In the genomic region with DNA sequence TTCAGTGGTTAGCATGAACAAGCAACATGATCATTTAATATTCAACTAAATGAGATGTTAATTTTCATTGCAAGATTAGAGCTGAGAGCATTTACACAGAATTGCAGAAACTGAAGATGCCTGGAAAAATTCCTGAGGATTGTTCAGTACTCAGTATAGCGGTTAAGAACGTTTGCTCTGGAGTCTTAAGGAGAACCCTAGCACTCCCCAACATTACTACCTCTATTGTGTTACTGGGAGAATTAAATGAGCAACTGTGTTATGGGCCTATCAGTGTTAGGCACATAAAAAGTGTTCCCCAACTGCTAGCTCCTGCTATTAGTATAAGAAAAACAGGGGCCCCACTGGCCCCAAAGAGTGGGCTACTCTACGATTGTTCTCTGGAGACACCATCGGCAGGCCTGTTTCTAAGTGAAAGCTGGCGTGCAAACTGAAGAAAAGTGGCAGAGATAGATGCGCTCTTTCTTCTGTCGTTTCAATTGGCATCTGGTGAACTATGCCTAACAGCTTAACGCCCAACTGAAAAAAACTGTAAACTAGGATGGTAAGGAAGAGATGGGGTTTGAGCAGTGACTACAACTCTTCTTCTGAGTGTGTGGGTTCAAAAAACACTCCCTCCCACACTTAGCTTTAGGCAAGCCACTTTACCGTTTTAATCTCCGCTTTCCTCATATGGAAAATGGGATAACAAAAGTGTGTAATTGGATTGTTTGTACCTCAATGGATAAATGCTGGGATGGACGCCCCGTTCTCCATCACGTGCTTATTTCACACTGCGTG, we compare ENCODE assay signal across 8 cellular contexts. TPM values are rescaled to one million over a fixed set of nuclear protein-coding genes. Genes with fewer than 3 reads are reported as not detected.
A peak's percentile ranks its signal among the peaks of the same experiment; 100 is the strongest.
DNase-seq lines count a peak whose midpoint lies in the region; ATAC-seq and TF ChIP-seq lines count a peak whose summit lies in the region.

No MANE protein-coding gene starts in this region.

- H3K4me3 ChIP-seq in BLaER1 (peak overlapping the region; percentile 80), NB4 (ENCODE audit: low read depth, low read length) (peak overlapping the region; percentile 76)

- peak overlapping the region; percentile 79 for H3K27ac Mint-ChIP-seq in dendritic cell treated with granulocyte-macrophage colony-stimulating factor and Interleukin-4, amounts not matched to agents 40 ng/mL and 50 ng/mL, for 4 days
- H3K27ac Mint-ChIP-seq in natural killer cell treated with Interleukin-12 subunit alpha and Interleukin-12 subunit beta and Interleukin-15 and Interleukin-18, amount 100 ng/mL, for 72 hours, result peak overlapping the region; percentile 63 to 81

- peak overlapping the region; percentile 95 for H3K4me2 ChIP-seq in BLaER1

- DNase-seq in NB4 (ENCODE audit: low read depth) (no peak), NCI-H526 treated with DMSO at 0.1 percent for 48 hours (lab: John Stamatoyannopoulos, UW) (no peak)
- DNase-seq in natural killer cell treated with Interleukin-12 subunit alpha and Interleukin-12 subunit beta and Interleukin-15 and Interleukin-18, amount 100 ng/mL, for 72 hours (ENCODE audit: low spot score), result no peak
- no peak for DNase-seq in central memory CD4-positive, alpha-beta T cell

- peak overlapping the region; percentile 84 for H3K9ac ChIP-seq in BLaER1

- peaks cover 28% of the 10 kb centered on the region; the same call in 1 of the 2 replicates for H4K20me1 ChIP-seq in BLaER1

- H3K36me3 ChIP-seq in BLaER1, result 0 out of 2 replicates have a peak, but pooled peaks cover 3% of the 10 kb centered on the region

- H3K27ac ChIP-seq in BLaER1, result peak overlapping the region; percentile 78; the same call in 1 of the 2 replicates

- no peaks in the 10 kb centered on the region for H3K9me3 Mint-ChIP-seq in dendritic cell treated with granulocyte-macrophage colony-stimulating factor and Interleukin-4, amounts not matched to agents 40 ng/mL and 50 ng/mL, for 4 days
- H3K9me3 Mint-ChIP-seq in natural killer cell treated with Interleukin-12 subunit alpha and Interleukin-12 subunit beta and Interleukin-15 and Interleukin-18, amount 100 ng/mL, for 72 hours, result no peaks in the 10 kb centered on the region

- H3K27me3 Mint-ChIP-seq in dendritic cell treated with granulocyte-macrophage colony-stimulating factor and Interleukin-4, amounts not matched to agents 40 ng/mL and 50 ng/mL, for 4 days, result peaks cover 6% of the 10 kb centered on the region
- H3K27me3 Mint-ChIP-seq in natural killer cell treated with Interleukin-12 subunit alpha and Interleukin-12 subunit beta and Interleukin-15 and Interleukin-18, amount 100 ng/mL, for 72 hours, result peaks cover 2 to 6% of the 10 kb centered on the region in 2 donors

- peaks cover 60% of the 10 kb centered on the region for H3K4me1 Mint-ChIP-seq in dendritic cell treated with granulocyte-macrophage colony-stimulating factor and Interleukin-4, amounts not matched to agents 40 ng/mL and 50 ng/mL, for 4 days (ENCODE audit: low read depth)
- peaks cover 32 to 39% of the 10 kb centered on the region in 2 donors for H3K4me1 Mint-ChIP-seq in natural killer cell treated with Interleukin-12 subunit alpha and Interleukin-12 subunit beta and Interleukin-15 and Interleukin-18, amount 100 ng/mL, for 72 hours (ENCODE audit: low read depth in 2 of 2)

- H3K4me1 ChIP-seq in BLaER1, result peaks cover 44% of the 10 kb centered on the region

- H3K36me3 Mint-ChIP-seq in dendritic cell treated with granulocyte-macrophage colony-stimulating factor and Interleukin-4, amounts not matched to agents 40 ng/mL and 50 ng/mL, for 4 days (ENCODE audit: low read depth), result peaks cover 24% of the 10 kb centered on the region
- no peaks in the 10 kb centered on the region for H3K36me3 Mint-ChIP-seq in natural killer cell treated with Interleukin-12 subunit alpha and Interleukin-12 subunit beta and Interleukin-15 and Interleukin-18, amount 100 ng/mL, for 72 hours

- H3K27me3 ChIP-seq in BLaER1, result no peaks in the 10 kb centered on the region; the same call in 1 of the 2 replicates

- intact Hi-C loops in dendritic cell treated with granulocyte-macrophage colony-stimulating factor and Interleukin-4, amounts not matched to agents 40 ng/mL and 50 ng/mL, for 4 days (cut with micrococcal nuclease), result loop anchor here (5.0 kb wide), 1 partner anchor 41 kb away; no protein-coding TSS in a partner anchor

- no peak for TF ChIP-seq POLR2A in NB4 (IDR thresholded peaks at IDR 0.05; ENCODE audit: extremely low read depth, insufficient read length)

- no peak for TF ChIP-seq CTCF in NB4 (IDR thresholded peaks at IDR 0.05; ENCODE audit: low read depth, low read length)

- peak overlapping the region; percentile 83 for H3K4me3 Mint-ChIP-seq in dendritic cell treated with granulocyte-macrophage colony-stimulating factor and Interleukin-4, amounts not matched to agents 40 ng/mL and 50 ng/mL, for 4 days
- H3K4me3 Mint-ChIP-seq in natural killer cell treated with Interleukin-12 subunit alpha and Interleukin-12 subunit beta and Interleukin-15 and Interleukin-18, amount 100 ng/mL, for 72 hours, result peak overlapping the region; percentile 94

- no peak for ATAC-seq in natural killer cell treated with Interleukin-12 subunit alpha and Interleukin-12 subunit beta and Interleukin-15 and Interleukin-18, amount 100 ng/mL, for 72 hours
- no peak for ATAC-seq in HG02938 (IDR thresholded peaks at IDR 0.05; ENCODE audit: unreplicated experiment)
- ATAC-seq in GM18517 (IDR thresholded peaks at IDR 0.05; ENCODE audit: unreplicated experiment), result no peak

- no peaks in the 10 kb centered on the region for H3K9me3 ChIP-seq in BLaER1

RNA-seq across cellular contexts. Expression of a gene that starts 1.3 kb away (rescaled TPM):
- total RNA-seq in natural killer cell treated with Interleukin-12 subunit alpha and Interleukin-12 subunit beta and Interleukin-15 and Interleukin-18, amount 100 ng/mL, for 72 hours, result 10 to 100 TPM; 41.5 to 47.6 TPM
